13 cellular contexts compared by ENCODE assay signal in genomic region chr14:100332797-100333196, GRCh38. TPM values are rescaled to one million over a fixed set of nuclear protein-coding genes. Genes with fewer than 3 reads are reported as not detected.
DNase-seq lines count a peak whose midpoint lies in the region; ATAC-seq, FAIRE-seq and TF ChIP-seq lines count a peak whose summit lies in the region.
"Had no signal": no experiment of that assay in that cellular context is flagged by ENCODE, and none has a peak within 500 bp of the region (broad histone marks: within the 10 kb centered on the region; RNA-seq: fewer than 3 reads in every experiment).

No MANE protein-coding gene starts in this region.

- POLR2A ChIA-PET in activated CD4-positive, alpha-beta T cell treated with anti-CD3 and anti-CD28 coated beads, Interleukin-2, amount 10 ng/mL, durations not matched to agents 7 days and 5 days (lab: Charles Lee): no interaction called here

- H3K4me1 Mint-ChIP-seq in endothelial cell (ENCODE audit: unreplicated experiment): no peaks in the 10 kb centered on the region
- H3K4me1 Mint-ChIP-seq in activated CD4-positive, alpha-beta T cell treated with anti-CD3 and anti-CD28 coated beads, Interleukin-2, amount 10 ng/mL, durations not matched to agents 7 days and 5 days: no peaks in the 10 kb centered on the region
- H3K4me1 Mint-ChIP-seq: immature natural killer cell had no signal

- peak; percentile 55 for DNase-seq in GM18507 (ENCODE audit: extremely low spot score, insufficient read length, low read depth)
- peak; percentile 89 for DNase-seq in NAMALWA (ENCODE audit: low spot score)
- DNase-seq in left lobe of liver (ENCODE audit: low spot score): no peak
- DNase-seq in endothelial cell (ENCODE audit: low spot score): no peak
- DNase-seq in activated CD4-positive, alpha-beta T cell treated with anti-CD3 and anti-CD28 coated beads, Interleukin-2, amount 10 ng/mL, durations not matched to agents 7 days and 5 days: no peak
- DNase-seq: Caco-2, immature natural killer cell, NCI-H1694 had no signal

- peaks cover 11% of the 10 kb centered on the region for H3K27me3 Mint-ChIP-seq in endothelial cell (ENCODE audit: unreplicated experiment)
- H3K27me3 Mint-ChIP-seq in activated CD4-positive, alpha-beta T cell treated with anti-CD3 and anti-CD28 coated beads, Interleukin-2, amount 10 ng/mL, durations not matched to agents 7 days and 5 days: no peaks in the 10 kb centered on the region

- ATAC-seq in GM21576 (IDR thresholded peaks at IDR 0.05; ENCODE audit: unreplicated experiment) (peak; percentile 54), left lobe of liver (peak; percentile 41), HG02623 (IDR thresholded peaks at IDR 0.05; ENCODE audit: unreplicated experiment) (no peak), GM19328 (IDR thresholded peaks at IDR 0.05; ENCODE audit: unreplicated experiment) (no peak)

- FAIRE-seq in GM18507 (lab: Jason Lieb, UNC): peak; percentile 83
- FAIRE-seq: astrocyte had no signal

- H3K27ac Mint-ChIP-seq in endothelial cell (ENCODE audit: unreplicated experiment): no peak overlapping the region
- no peak overlapping the region for H3K27ac Mint-ChIP-seq in activated CD4-positive, alpha-beta T cell treated with anti-CD3 and anti-CD28 coated beads, Interleukin-2, amount 10 ng/mL, durations not matched to agents 7 days and 5 days
- H3K27ac Mint-ChIP-seq: immature natural killer cell had no signal

- TF ChIP-seq CTCF in endothelial cell (IDR thresholded peaks at IDR 0.05; ENCODE audit: unreplicated experiment): no peak

- no peaks in the 10 kb centered on the region for H3K9me3 Mint-ChIP-seq in endothelial cell (ENCODE audit: unreplicated experiment)
- no peaks in the 10 kb centered on the region for H3K9me3 Mint-ChIP-seq in activated CD4-positive, alpha-beta T cell treated with anti-CD3 and anti-CD28 coated beads, Interleukin-2, amount 10 ng/mL, durations not matched to agents 7 days and 5 days
- H3K9me3 Mint-ChIP-seq: immature natural killer cell had no signal

- CTCF ChIA-PET in activated CD4-positive, alpha-beta T cell treated with anti-CD3 and anti-CD28 coated beads, Interleukin-2, amount 10 ng/mL, durations not matched to agents 7 days and 5 days (lab: Charles Lee): interaction anchor here (0.8 to 0.9 kb wide), 3 partner anchors 11 to 48 kb away, joined by 3 to 4 read pairs (median 3); no protein-coding TSS in a partner anchor

- peaks cover 16% of the 10 kb centered on the region for H3K36me3 Mint-ChIP-seq in endothelial cell (ENCODE audit: low read depth, unreplicated experiment)
- peaks cover 26% of the 10 kb centered on the region for H3K36me3 Mint-ChIP-seq in activated CD4-positive, alpha-beta T cell treated with anti-CD3 and anti-CD28 coated beads, Interleukin-2, amount 10 ng/mL, durations not matched to agents 7 days and 5 days (ENCODE audit: low read depth)

- no peak overlapping the region for H3K4me3 Mint-ChIP-seq in endothelial cell (ENCODE audit: unreplicated experiment)
- H3K4me3 Mint-ChIP-seq in activated CD4-positive, alpha-beta T cell treated with anti-CD3 and anti-CD28 coated beads, Interleukin-2, amount 10 ng/mL, durations not matched to agents 7 days and 5 days: no peak overlapping the region
- H3K4me3 Mint-ChIP-seq: immature natural killer cell had no signal

RNA-seq across cellular contexts. Expression of gene SLC25A47, which starts 9.7 kb away (rescaled TPM):
- total RNA-seq in left lobe of liver (191 TPM), endothelial cell (ENCODE audit: unreplicated experiment) (not detected)
- not detected for total RNA-seq in activated CD4-positive, alpha-beta T cell treated with anti-CD3 and anti-CD28 coated beads, Interleukin-2, amount 10 ng/mL, durations not matched to agents 7 days and 5 days
- total RNA-seq: astrocyte, Caco-2, vagina had no signal

RNA-seq across cellular contexts. Expression of gene SLC25A29, which starts 26.6 kb away (rescaled TPM):
- 34.1 TPM for total RNA-seq in left lobe of liver
- 165 TPM for total RNA-seq in endothelial cell (ENCODE audit: unreplicated experiment)
- total RNA-seq in activated CD4-positive, alpha-beta T cell treated with anti-CD3 and anti-CD28 coated beads, Interleukin-2, amount 10 ng/mL, durations not matched to agents 7 days and 5 days: 1 to 10 TPM; 1.5 to 2.2 TPM

RNA-seq across cellular contexts. Expression of gene WDR25, which starts 43.5 kb away (rescaled TPM):
- total RNA-seq in left lobe of liver: 5.0 TPM
- 14.2 TPM for total RNA-seq in endothelial cell (ENCODE audit: unreplicated experiment)
- 1 to 10 TPM; 6.8 to 7.0 TPM for total RNA-seq in activated CD4-positive, alpha-beta T cell treated with anti-CD3 and anti-CD28 coated beads, Interleukin-2, amount 10 ng/mL, durations not matched to agents 7 days and 5 days

Comparison
In these comparisons a context has a peak if more than half of its experiments do, and no peak if none do; other contexts are left out.
1. DNase-seq: peak in GM18507 (single experiment) and NAMALWA (single experiment); none in left lobe of liver (single experiment), endothelial cell (single experiment) and activated CD4-positive, alpha-beta T cell treated with anti-CD3 and anti-CD28 coated beads, Interleukin-2, amount 10 ng/mL, durations not matched to agents 7 days and 5 days (single experiment).
2. ATAC-seq: peak in GM21576 (single experiment) and left lobe of liver (single experiment); none in HG02623 (single experiment) and GM19328 (single experiment).
3. RNA of gene SLC25A47, which starts 9.7 kb away (total RNA-seq): 191 TPM in left lobe of liver (single experiment); not detected in endothelial cell (single experiment) and not detected in activated CD4-positive, alpha-beta T cell treated with anti-CD3 and anti-CD28 coated beads, Interleukin-2, amount 10 ng/mL, durations not matched to agents 7 days and 5 days; every median in the first group is over 100 times any median in the second.
4. RNA of gene SLC25A29, which starts 26.6 kb away (total RNA-seq): 165 TPM in endothelial cell (single experiment) and 34.1 TPM in left lobe of liver (single experiment); 1.5 to 2.2 TPM in activated CD4-positive, alpha-beta T cell treated with anti-CD3 and anti-CD28 coated beads, Interleukin-2, amount 10 ng/mL, durations not matched to agents 7 days and 5 days; every median in the first group is over 10 times any median in the second.